3 cellular contexts compared by ENCODE assay signal in the genomic region with DNA sequence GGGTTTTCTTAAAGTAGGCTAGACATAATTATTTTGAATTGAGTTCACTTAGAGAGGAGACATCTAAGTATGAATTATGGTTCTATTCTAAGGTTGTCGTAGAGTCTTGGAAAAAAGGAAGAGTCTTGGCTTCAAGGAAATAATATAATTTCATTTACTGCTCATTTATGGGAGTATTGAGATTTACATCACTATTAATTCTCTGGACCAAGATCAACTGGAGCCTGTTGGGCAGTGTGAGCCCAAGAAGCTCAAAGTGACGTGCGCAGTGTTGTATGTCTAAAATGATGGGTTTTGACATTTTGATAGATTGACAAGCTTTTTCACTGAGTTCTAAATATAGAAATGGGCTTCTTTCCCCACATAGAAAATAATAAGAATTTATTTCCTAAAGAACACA.
"Had no signal": no experiment of that assay in that cellular context is flagged by ENCODE, and none has a peak within 500 bp of the region (broad histone marks: within the 10 kb centered on the region; RNA-seq: fewer than 3 reads in every experiment).

No MANE protein-coding gene starts in this region.

- H3K4me3 ChIP-seq: GM12878 had no signal

- DNase-seq: GDM1, GF-D8 had no signal

- ATAC-seq: GM12878 had no signal
